Comparison of ENCODE assay signal across 8 cellular contexts in genomic region chr11:33687733-33688479, GRCh38. TPM values are rescaled to one million over a fixed set of nuclear protein-coding genes. Genes with fewer than 3 reads are reported as not detected.
DNase-seq lines count a peak whose midpoint lies in the region; ATAC-seq, FAIRE-seq and TF ChIP-seq lines count a peak whose summit lies in the region.

No MANE protein-coding gene starts in this region.

- POLR2A ChIA-PET in endothelial cell of umbilical vein (lab: Charles Lee) = no interaction called here

- FAIRE-seq in endothelial cell of umbilical vein (lab: Jason Lieb, UNC) = peak; percentile 76

- no peaks in the 10 kb centered on the region for H3K79me2 ChIP-seq in Karpas-422 (ENCODE audit: low read length)
- H3K79me2 ChIP-seq in endothelial cell of umbilical vein (ENCODE audit: control insufficient read depth, insufficient read depth, low read length) = no peaks in the 10 kb centered on the region
- H3K79me2 ChIP-seq in osteoblast (ENCODE audit: insufficient read depth, low read length) = no peaks in the 10 kb centered on the region

- H3K27me3 ChIP-seq in Karpas-422 (ENCODE audit: low read length) (no peaks in the 10 kb centered on the region), Peyer's patch (no peaks in the 10 kb centered on the region), endothelial cell of umbilical vein (ENCODE audit: control insufficient read depth in 2 of 2, insufficient read depth in 2 of 2, low read length in 2 of 2) (no peaks in the 10 kb centered on the region), osteoblast (ENCODE audit: insufficient read depth, low read length) (no peaks in the 10 kb centered on the region)

- TF ChIP-seq CTCF in Peyer's patch (IDR thresholded peaks at IDR 0.05) = peak in 4 of 6 experiments; percentile 29 to 67 (median 65)
- TF ChIP-seq CTCF in endothelial cell of umbilical vein (IDR thresholded peaks at IDR 0.05; ENCODE audit: extremely low read depth in 1 of 2, insufficient read depth in 1 of 2, low read depth in 1 of 2, low read length in 2 of 2) = peak; percentile 51 to 74
- peak; percentile 84 for TF ChIP-seq CTCF in osteoblast (IDR thresholded peaks at IDR 0.05; ENCODE audit: extremely low read depth, low read depth, low read length)

- no peaks in the 10 kb centered on the region for H3K9me3 ChIP-seq in Karpas-422 (ENCODE audit: low read length)
- H3K9me3 ChIP-seq in Peyer's patch = no peaks in the 10 kb centered on the region
- no peaks in the 10 kb centered on the region for H3K9me3 ChIP-seq in endothelial cell of umbilical vein (replicated peaks; ENCODE audit: control insufficient read depth, insufficient read depth, low read length)
- no peaks in the 10 kb centered on the region for H3K9me3 ChIP-seq in osteoblast (ENCODE audit: low read depth, low read length)

- H2AFZ ChIP-seq in Karpas-422 (ENCODE audit: low read length) (no peak overlapping the region), endothelial cell of umbilical vein (ENCODE audit: low read depth, low read length) (no peak overlapping the region), osteoblast (ENCODE audit: low read length) (no peak overlapping the region)

- TF ChIP-seq POLR2A in Peyer's patch (IDR thresholded peaks at IDR 0.05) (no peak), endothelial cell of umbilical vein (IDR thresholded peaks at IDR 0.05; ENCODE audit: low read depth, low read length) (no peak)

- H4K20me1 ChIP-seq in Karpas-422 (ENCODE audit: insufficient read depth, low read depth, low read length) (no peaks in the 10 kb centered on the region), endothelial cell of umbilical vein (replicated peaks; ENCODE audit: control insufficient read depth, extremely low read depth, insufficient read depth, low read length) (no peaks in the 10 kb centered on the region), osteoblast (ENCODE audit: insufficient read depth, low read length) (no peaks in the 10 kb centered on the region)

- no TSS peak for BruUV-seq in endothelial cell of umbilical vein (replicated peaks; lab: Mats Ljungman, UMichigan)

- no peak overlapping the region for H3K4me2 ChIP-seq in Karpas-422 (ENCODE audit: low read depth, low read length, poor library complexity, severe bottlenecking)
- H3K4me2 ChIP-seq in endothelial cell of umbilical vein (ENCODE audit: insufficient read depth, low read length) = no peak overlapping the region
- no peak overlapping the region for H3K4me2 ChIP-seq in osteoblast (ENCODE audit: insufficient read depth, low read length)

- no peaks in the 10 kb centered on the region for H3K36me3 ChIP-seq in Karpas-422 (ENCODE audit: insufficient read depth, low read length)
- H3K36me3 ChIP-seq in Peyer's patch = no peaks in the 10 kb centered on the region
- no peaks in the 10 kb centered on the region for H3K36me3 ChIP-seq in endothelial cell of umbilical vein (ENCODE audit: control insufficient read depth in 2 of 2, extremely low read depth in 1 of 2, insufficient read depth in 2 of 2, low read length in 2 of 2)
- no peaks in the 10 kb centered on the region for H3K36me3 ChIP-seq in osteoblast (ENCODE audit: insufficient read depth, low read length)

- H3K9me2 ChIP-seq in Karpas-422 (replicated peaks; ENCODE audit: insufficient read depth, low read length) = no peaks in the 10 kb centered on the region

- H3K27ac ChIP-seq in Karpas-422 (ENCODE audit: low read length) (no peak overlapping the region), Peyer's patch (no peak overlapping the region), endothelial cell of umbilical vein (ENCODE audit: insufficient read depth, low read depth, low read length) (no peak overlapping the region), osteoblast (ENCODE audit: low read depth, low read length) (no peak overlapping the region)

- H3K4me1 ChIP-seq in Karpas-422 (ENCODE audit: low read length) (no peaks in the 10 kb centered on the region), Peyer's patch (peaks cover 0 to 20% (median 3%) of the 10 kb centered on the region in 4 donors), endothelial cell of umbilical vein (ENCODE audit: control insufficient read depth, extremely low read depth, insufficient read depth, low read length) (peaks cover 44% of the 10 kb centered on the region), osteoblast (ENCODE audit: insufficient read depth, low read length) (peaks cover 39% of the 10 kb centered on the region)

- H3K9ac ChIP-seq in Karpas-422 (ENCODE audit: low read length) = no peak overlapping the region
- H3K9ac ChIP-seq in endothelial cell of umbilical vein (replicated peaks; ENCODE audit: extremely low read depth, insufficient read depth, low read length) = no peak overlapping the region

- intact Hi-C loops in endothelial cell of umbilical vein (cut with micrococcal nuclease) = loop anchor here (1.0 to 10.0 kb wide), 4 partner anchors 145 to 723 kb away; no protein-coding TSS in a partner anchor

- ATAC-seq in GM21576 (IDR thresholded peaks at IDR 0.05; ENCODE audit: unreplicated experiment) = no peak
- no peak for ATAC-seq in HG03196 (IDR thresholded peaks at IDR 0.05; ENCODE audit: unreplicated experiment)

- DNase-seq in stimulated activated CD4-positive, alpha-beta T cell treated with anti-CD3 and anti-CD28 coated beads, Interleukin-15, amount 100 ng/mL, for 24 hours = peak; percentile 26
- no peak for DNase-seq in stimulated activated CD4-positive, alpha-beta T cell treated with anti-CD3 and anti-CD28 coated beads, Interleukin-12 subunit alpha, Interleukin-12 subunit beta, amount 100 ng/mL, for 4 hours
- DNase-seq in Karpas-422 (peak; percentile 75), Peyer's patch (peak in 1 of 3 donors; percentile 66), endothelial cell of umbilical vein (ENCODE audit: low read depth, low spot score) (peak; percentile 75), osteoblast (ENCODE audit: insufficient read length, low spot score, missing footprints) (no peak)

- no peaks in the 10 kb centered on the region for H3K9me1 ChIP-seq in endothelial cell of umbilical vein (replicated peaks; ENCODE audit: control insufficient read depth, extremely low read depth, insufficient read depth, low read length)

- H3K4me3 ChIP-seq in Karpas-422 (ENCODE audit: low read length) = no peak overlapping the region
- H3K4me3 ChIP-seq in Peyer's patch = no peak overlapping the region
- no peak overlapping the region for H3K4me3 ChIP-seq in endothelial cell of umbilical vein (replicated peaks in 1 of 3; ENCODE audit: insufficient read depth in 1 of 3, low read depth in 1 of 3, low read length in 3 of 3)
- H3K4me3 ChIP-seq in osteoblast (ENCODE audit: insufficient read depth, low read length) = no peak overlapping the region

- CTCF ChIA-PET in endothelial cell of umbilical vein (lab: Charles Lee) = interaction anchor here (1.0 to 12.5 kb wide), 11 partner anchors 15 to 527 kb away, joined by 3 to 171 read pairs (median 9); partner anchors contain the start of genes C11orf91 and CSTF3

- dilution Hi-C loops in endothelial cell of umbilical vein (cut with MboI; ENCODE audit: extremely low pct_ligation_motif_present, low sequenced_read_pairs) = no loop called here

TF ChIP-seq in endothelial cell of umbilical vein, 7 proteins besides CTCF, POLR2A, EP300 and RAD21:
- TF ChIP-seq GATA2 (IDR thresholded peaks at IDR 0.05; ENCODE audit: insufficient read depth, insufficient read length, low read depth, low read length) (no peak), POLR2AphosphoS5 (IDR thresholded peaks at IDR 0.05; ENCODE audit: insufficient read depth, low read depth, low read length) (no peak), EZH2 (IDR thresholded peaks at IDR 0.05; ENCODE audit: borderline replicate concordance, low read depth, low read length, severe bottlenecking) (no peak), FOS (IDR thresholded peaks at IDR 0.05; ENCODE audit: borderline replicate concordance, insufficient read depth, low read length) (no peak), MYC (IDR thresholded peaks at IDR 0.05; ENCODE audit: low read depth, low read length) (no peak), MAX (IDR thresholded peaks at IDR 0.05; ENCODE audit: insufficient read depth, insufficient read length) (no peak), JUN (IDR thresholded peaks at IDR 0.05; ENCODE audit: borderline replicate concordance, insufficient read depth, insufficient read length, low read depth) (no peak)

RNA-seq across cellular contexts. Expression of gene C11orf91, which starts 12.7 kb away (rescaled TPM):
- not detected in 2 replicates for total RNA-seq in Karpas-422 (2014; rRNA removed; shearing (Covaris generic); ENCODE audit: low replicate concordance)
- total RNA-seq in Peyer's patch (not detected), endothelial cell of umbilical vein (1.4 and 2.1 TPM in 2 replicates), osteoblast (not detected in 2 replicates)
- 0.21 and 0.94 TPM in 2 replicates for polyA plus RNA-seq in endothelial cell of umbilical vein
- 0.12 TPM in 1 of 2 replicates, not detected in the other for polyA plus RNA-seq in endothelial cell of umbilical vein (2011; cell fraction: cytosol; rRNA removed)
- 0.36 and 0.84 TPM in 2 replicates for polyA plus RNA-seq in endothelial cell of umbilical vein (2011; cell fraction: nucleus; rRNA removed)
- 0.48 and 0.59 TPM in 2 replicates for polyA plus RNA-seq in endothelial cell of umbilical vein (2012)
- polyA minus RNA-seq in endothelial cell of umbilical vein = not detected in 2 replicates
- not detected for polyA minus RNA-seq in endothelial cell of umbilical vein (2011; cell fraction: cytosol; rRNA and poly(A)+ RNA removed)
- polyA minus RNA-seq in endothelial cell of umbilical vein (2011; cell fraction: nucleus; rRNA and poly(A)+ RNA removed) = 2.5 and 9.7 TPM in 2 replicates

RNA-seq across cellular contexts. Expression of gene CD59, which starts 48.3 kb away (rescaled TPM):
- total RNA-seq in Karpas-422 (2014; rRNA removed; shearing (Covaris generic); ENCODE audit: low replicate concordance) = 0.18 and 5.7 TPM in 2 replicates
- total RNA-seq in Peyer's patch (10 to 100 TPM; 48.7 to 85.1 (median 56.1) TPM), endothelial cell of umbilical vein (1,084 and 1,141 TPM in 2 replicates), osteoblast (345 and 377 TPM in 2 replicates)
- polyA plus RNA-seq in endothelial cell of umbilical vein = 898 and 992 TPM in 2 replicates
- polyA plus RNA-seq in endothelial cell of umbilical vein (2011; cell fraction: cytosol; rRNA removed) = 1,189 and 1,210 TPM in 2 replicates
- polyA plus RNA-seq in endothelial cell of umbilical vein (2011; cell fraction: nucleus; rRNA removed) = 468 and 574 TPM in 2 replicates
- 1,678 and 2,079 TPM in 2 replicates for polyA plus RNA-seq in endothelial cell of umbilical vein (2012)
- polyA minus RNA-seq in endothelial cell of umbilical vein = 1,358 and 1,650 TPM in 2 replicates
- polyA minus RNA-seq in endothelial cell of umbilical vein (2011; cell fraction: cytosol; rRNA and poly(A)+ RNA removed) = 111 TPM
- 286 and 554 TPM in 2 replicates for polyA minus RNA-seq in endothelial cell of umbilical vein (2011; cell fraction: nucleus; rRNA and poly(A)+ RNA removed)

Comparison
In these comparisons a context has a peak if more than half of its experiments do, and no peak if none do; other contexts are left out.
1. DNase-seq: peak in stimulated activated CD4-positive, alpha-beta T cell treated with anti-CD3 and anti-CD28 coated beads, Interleukin-15, amount 100 ng/mL, for 24 hours (single experiment), Karpas-422 (single experiment) and endothelial cell of umbilical vein (single experiment); none in stimulated activated CD4-positive, alpha-beta T cell treated with anti-CD3 and anti-CD28 coated beads, Interleukin-12 subunit alpha, Interleukin-12 subunit beta, amount 100 ng/mL, for 4 hours (single experiment) and osteoblast (single experiment).
2. Peak in every context shown above with its lines, with median percentiles within 50 percentile points of each other: CTCF ChIP-seq.